In the genomic region with DNA sequence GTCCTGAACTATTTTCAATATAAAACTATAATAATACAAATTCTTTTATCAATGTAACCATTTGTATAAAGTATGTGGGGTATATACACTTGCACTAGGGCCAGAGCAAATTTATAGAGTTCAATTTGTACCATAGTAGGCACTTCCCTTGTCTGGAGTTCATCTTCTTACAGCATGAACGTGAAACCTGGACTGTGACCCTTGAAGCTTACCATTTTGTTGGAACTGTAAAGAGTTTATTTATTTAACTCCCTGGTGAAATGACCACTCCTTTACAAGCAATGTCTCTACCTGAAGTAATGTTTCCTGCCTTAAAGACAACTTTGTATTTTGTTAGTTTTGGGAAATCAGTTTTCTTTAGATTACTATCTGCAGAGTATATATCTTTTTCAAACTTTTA, we compare ENCODE assay signal across 20 cellular contexts.
"Had no signal": no experiment of that assay in that cellular context is flagged by ENCODE, and none has a peak within 500 bp of the region (broad histone marks: within the 10 kb centered on the region; RNA-seq: fewer than 3 reads in every experiment).

No MANE protein-coding gene starts in this region.

- H3K27ac ChIP-seq: gastrocnemius medialis, neutrophil, right atrium auricular region, tibial nerve, upper lobe of right lung, vagina had no signal

- H3K36me3 ChIP-seq: gastrocnemius medialis, neutrophil, right atrium auricular region, tibial nerve, upper lobe of right lung, vagina had no signal

- H3K4me1 Mint-ChIP-seq: immature natural killer cell; naive thymus-derived CD8-positive, alpha-beta T cell; stimulated activated effector memory CD8-positive, alpha-beta T cell treated with anti-CD3 and anti-CD28 coated beads, Interleukin-12 subunit alpha, Interleukin-12 subunit beta, amount 100 ng/mL, for 72 hours had no signal

- H3K9me3 ChIP-seq: gastrocnemius medialis, neutrophil, right atrium auricular region, tibial nerve, upper lobe of right lung, vagina had no signal

- H3K4me3 Mint-ChIP-seq: immature natural killer cell; naive thymus-derived CD8-positive, alpha-beta T cell; stimulated activated effector memory CD8-positive, alpha-beta T cell treated with anti-CD3 and anti-CD28 coated beads, Interleukin-12 subunit alpha, Interleukin-12 subunit beta, amount 100 ng/mL, for 72 hours; stimulated activated naive CD8-positive, alpha-beta T cell treated with anti-CD3 and anti-CD28 coated beads, Interleukin-15, Interleukin-2, amounts not matched to agents 100 ng/mL and 50 ng/mL, for 24 hours had no signal

- H3K27me3 Mint-ChIP-seq: naive thymus-derived CD8-positive, alpha-beta T cell; stimulated activated naive CD8-positive, alpha-beta T cell treated with anti-CD3 and anti-CD28 coated beads, Interleukin-15, Interleukin-2, amounts not matched to agents 100 ng/mL and 50 ng/mL, for 24 hours had no signal

- H3K27ac Mint-ChIP-seq: immature natural killer cell; naive thymus-derived CD8-positive, alpha-beta T cell; stimulated activated effector memory CD8-positive, alpha-beta T cell treated with anti-CD3 and anti-CD28 coated beads, Interleukin-12 subunit alpha, Interleukin-12 subunit beta, amount 100 ng/mL, for 72 hours; stimulated activated naive CD8-positive, alpha-beta T cell treated with anti-CD3 and anti-CD28 coated beads, Interleukin-15, Interleukin-2, amounts not matched to agents 100 ng/mL and 50 ng/mL, for 24 hours had no signal

- DNase-seq: effector memory CD4-positive, alpha-beta T cell; gastrocnemius medialis; glutamatergic neuron; immature natural killer cell; left ventricle myocardium superior; mesenchymal stem cell; naive thymus-derived CD8-positive, alpha-beta T cell; stimulated activated CD4-positive, alpha-beta T cell treated with anti-CD3 and anti-CD28 coated beads, Interleukin-4, amount 100 ng/mL, for 1 hour; stimulated activated CD8-positive, alpha-beta memory T cell treated with anti-CD3 and anti-CD28 coated beads, Interleukin-4, amount 100 ng/mL, for 48 hours; upper lobe of right lung had no signal

- H3K9me3 Mint-ChIP-seq: immature natural killer cell; stimulated activated effector memory CD8-positive, alpha-beta T cell treated with anti-CD3 and anti-CD28 coated beads, Interleukin-12 subunit alpha, Interleukin-12 subunit beta, amount 100 ng/mL, for 72 hours; stimulated activated naive CD8-positive, alpha-beta T cell treated with anti-CD3 and anti-CD28 coated beads, Interleukin-15, Interleukin-2, amounts not matched to agents 100 ng/mL and 50 ng/mL, for 24 hours had no signal

- H3K4me1 ChIP-seq: gastrocnemius medialis, right atrium auricular region, tibial nerve, upper lobe of right lung, vagina had no signal

- H3K4me3 ChIP-seq: gastrocnemius medialis, lung, right atrium auricular region, smooth muscle cell, tibial nerve, upper lobe of right lung, vagina had no signal

- H3K27me3 ChIP-seq: gastrocnemius medialis, neutrophil, right atrium auricular region, tibial nerve, upper lobe of right lung, vagina had no signal

- FAIRE-seq: endometrium, keratinocyte had no signal

- H3K36me3 Mint-ChIP-seq: naive thymus-derived CD8-positive, alpha-beta T cell; stimulated activated effector memory CD8-positive, alpha-beta T cell treated with anti-CD3 and anti-CD28 coated beads, Interleukin-12 subunit alpha, Interleukin-12 subunit beta, amount 100 ng/mL, for 72 hours had no signal
